Comparison of ENCODE assay signal across 22 cellular contexts in genomic region chr1:150456161-150456647, GRCh38. TPM values are rescaled to one million over a fixed set of nuclear protein-coding genes. Genes with fewer than 3 reads are reported as not detected.
A peak's percentile ranks its signal among the peaks of the same experiment; 100 is the strongest.
DNase-seq lines count a peak whose midpoint lies in the region; ATAC-seq and TF ChIP-seq lines count a peak whose summit lies in the region.
"Had no signal": no experiment of that assay in that cellular context is flagged by ENCODE, and none has a peak within 500 bp of the region (broad histone marks: within the 10 kb centered on the region; RNA-seq: fewer than 3 reads in every experiment).

No MANE protein-coding gene starts in this region.

- H3K36me3 ChIP-seq in psoas muscle (ENCODE audit: insufficient read depth in 1 of 2, low read depth in 1 of 2) (peaks cover 4 to 43% of the 10 kb centered on the region in 2 donors), SJCRH30 (peaks cover 19% of the 10 kb centered on the region; the same call in 1 of the 2 replicates)

- no peaks in the 10 kb centered on the region for H3K27me3 ChIP-seq in psoas muscle (ENCODE audit: insufficient read depth in 3 of 3, low read length in 2 of 3)
- H3K27me3 ChIP-seq in SJCRH30, result no peaks in the 10 kb centered on the region
- H3K27me3 ChIP-seq: BLaER1 had no signal

- H3K4me3 ChIP-seq in psoas muscle, result no peak overlapping the region
- no peak overlapping the region for H3K4me3 ChIP-seq in SJCRH30
- H3K4me3 ChIP-seq: BLaER1, HAP-1 had no signal

- intact Hi-C loops in psoas muscle (cut with DNase I), result no loop called here

- peaks cover 73% of the 10 kb centered on the region for H3K36me3 Mint-ChIP-seq in activated T-cell treated with anti-CD3 and anti-CD28 coated beads, Interleukin-2, amount 50 U/mL, for 24 hours (ENCODE audit: low read depth)
- peaks cover 2 to 8% of the 10 kb centered on the region in 2 donors for H3K36me3 Mint-ChIP-seq in activated T-cell treated with anti-CD3 and anti-CD28 coated beads, Interleukin-2, amount 50 U/mL, for 72 hours (ENCODE audit: insufficient read depth in 2 of 2)
- H3K36me3 Mint-ChIP-seq in activated naive CD8-positive, alpha-beta T cell treated with anti-CD3 and anti-CD28 coated beads for 36 hours, result peaks cover 6% of the 10 kb centered on the region
- H3K36me3 Mint-ChIP-seq in mesothelial cell of epicardium, result peaks cover 22% of the 10 kb centered on the region

- H3K27me3 Mint-ChIP-seq in activated T-cell treated with anti-CD3 and anti-CD28 coated beads, Interleukin-2, amount 50 U/mL, for 24 hours, result no peaks in the 10 kb centered on the region
- no peaks in the 10 kb centered on the region for H3K27me3 Mint-ChIP-seq in activated T-cell treated with anti-CD3 and anti-CD28 coated beads, Interleukin-2, amount 50 U/mL, for 72 hours (ENCODE audit: low read depth)
- H3K27me3 Mint-ChIP-seq in activated naive CD8-positive, alpha-beta T cell treated with anti-CD3 and anti-CD28 coated beads for 36 hours, result no peaks in the 10 kb centered on the region
- no peaks in the 10 kb centered on the region for H3K27me3 Mint-ChIP-seq in mesothelial cell of epicardium (ENCODE audit: low read depth)
- H3K27me3 Mint-ChIP-seq: B cell; CD4-positive, CD25-positive, alpha-beta regulatory T cell; CD8-positive, alpha-beta memory T cell had no signal

- peaks cover 5% of the 10 kb centered on the region for H3K4me1 Mint-ChIP-seq in activated T-cell treated with anti-CD3 and anti-CD28 coated beads, Interleukin-2, amount 50 U/mL, for 24 hours (ENCODE audit: low read depth)
- no peaks in the 10 kb centered on the region for H3K4me1 Mint-ChIP-seq in activated T-cell treated with anti-CD3 and anti-CD28 coated beads, Interleukin-2, amount 50 U/mL, for 72 hours (ENCODE audit: low read depth)
- peaks cover 4% of the 10 kb centered on the region for H3K4me1 Mint-ChIP-seq in activated naive CD8-positive, alpha-beta T cell treated with anti-CD3 and anti-CD28 coated beads for 36 hours
- H3K4me1 Mint-ChIP-seq in mesothelial cell of epicardium, result peaks cover 3% of the 10 kb centered on the region
- H3K4me1 Mint-ChIP-seq: B cell had no signal

- peak overlapping the region; percentile 13 for H3K27ac ChIP-seq in psoas muscle
- no peak overlapping the region for H3K27ac ChIP-seq in SJCRH30
- H3K27ac ChIP-seq: 22Rv1, BLaER1, C4-2B had no signal

- WGBS in psoas muscle, 3 donors, result 43 to 61% (median 47%) methylated on average over 4 of the region's 4 CpGs

- TF ChIP-seq CTCF in mesothelial cell of epicardium (IDR thresholded peaks at IDR 0.05; ENCODE audit: unreplicated experiment), result no peak
- no peak for TF ChIP-seq CTCF in psoas muscle (IDR thresholded peaks at IDR 0.05)
- TF ChIP-seq CTCF in omental fat pad (IDR thresholded peaks at IDR 0.05), result no peak

- no peak for ATAC-seq in activated T-cell treated with anti-CD3 and anti-CD28 coated beads, Interleukin-2, amount 50 U/mL, for 72 hours (replicated peaks in 1 of 2)
- ATAC-seq in psoas muscle (peak in 2 of 4 donors; percentile 58 to 79), omental fat pad (ENCODE audit: low FRiP score) (no peak), GM21390 (IDR thresholded peaks at IDR 0.05; ENCODE audit: unreplicated experiment) (no peak)

- H3K9me3 ChIP-seq in psoas muscle, result no peaks in the 10 kb centered on the region
- no peaks in the 10 kb centered on the region for H3K9me3 ChIP-seq in SJCRH30 (replicated peaks)
- H3K9me3 ChIP-seq: BLaER1, HAP-1 had no signal

- peak overlapping the region; percentile 69 for H3K27ac Mint-ChIP-seq in activated T-cell treated with anti-CD3 and anti-CD28 coated beads, Interleukin-2, amount 50 U/mL, for 24 hours
- H3K27ac Mint-ChIP-seq in activated T-cell treated with anti-CD3 and anti-CD28 coated beads, Interleukin-2, amount 50 U/mL, for 72 hours, result no peak overlapping the region
- H3K27ac Mint-ChIP-seq in activated naive CD8-positive, alpha-beta T cell treated with anti-CD3 and anti-CD28 coated beads for 36 hours, result peak overlapping the region; percentile 16
- H3K27ac Mint-ChIP-seq in mesothelial cell of epicardium, result peak overlapping the region; percentile 35
- H3K27ac Mint-ChIP-seq: B cell, HFFc6 had no signal

- DNase-seq in activated T-cell treated with anti-CD3 and anti-CD28 coated beads, Interleukin-2, amount 50 U/mL, for 24 hours, result no peak
- no peak for DNase-seq in activated T-cell treated with anti-CD3 and anti-CD28 coated beads, Interleukin-2, amount 50 U/mL, for 72 hours
- DNase-seq in activated naive CD8-positive, alpha-beta T cell treated with anti-CD3 and anti-CD28 coated beads for 36 hours, result no peak
- DNase-seq in mesothelial cell of epicardium (ENCODE audit: low spot score in 2 of 2, unreplicated experiment in 2 of 2) (no peak), psoas muscle (no peak), SJCRH30 (no peak), omental fat pad (ENCODE audit: low spot score) (no peak)
- DNase-seq: CD4-positive, CD25-positive, alpha-beta regulatory T cell; CD8-positive, alpha-beta memory T cell; DMS 273 treated with DMSO at 0.1 percent for 48 hours; DMS79; EL; GDM1; GOT3; HFFc6 had no signal

- H3K4me1 ChIP-seq in psoas muscle, result peaks cover 11% of the 10 kb centered on the region
- H3K4me1 ChIP-seq in SJCRH30, result no peaks in the 10 kb centered on the region
- H3K4me1 ChIP-seq: BLaER1, HAP-1 had no signal

- H3K4me3 Mint-ChIP-seq in activated T-cell treated with anti-CD3 and anti-CD28 coated beads, Interleukin-2, amount 50 U/mL, for 24 hours, result no peak overlapping the region
- no peak overlapping the region for H3K4me3 Mint-ChIP-seq in activated T-cell treated with anti-CD3 and anti-CD28 coated beads, Interleukin-2, amount 50 U/mL, for 72 hours
- no peak overlapping the region for H3K4me3 Mint-ChIP-seq in activated naive CD8-positive, alpha-beta T cell treated with anti-CD3 and anti-CD28 coated beads for 36 hours
- H3K4me3 Mint-ChIP-seq in mesothelial cell of epicardium, result no peak overlapping the region
- H3K4me3 Mint-ChIP-seq: B cell; CD4-positive, CD25-positive, alpha-beta regulatory T cell; CD8-positive, alpha-beta memory T cell; HFFc6 had no signal

- H3K9me3 Mint-ChIP-seq in activated T-cell treated with anti-CD3 and anti-CD28 coated beads, Interleukin-2, amount 50 U/mL, for 24 hours, result no peaks in the 10 kb centered on the region
- no peaks in the 10 kb centered on the region for H3K9me3 Mint-ChIP-seq in activated T-cell treated with anti-CD3 and anti-CD28 coated beads, Interleukin-2, amount 50 U/mL, for 72 hours
- H3K9me3 Mint-ChIP-seq in activated naive CD8-positive, alpha-beta T cell treated with anti-CD3 and anti-CD28 coated beads for 36 hours, result no peaks in the 10 kb centered on the region
- H3K9me3 Mint-ChIP-seq in mesothelial cell of epicardium, result no peaks in the 10 kb centered on the region
- H3K9me3 Mint-ChIP-seq: CD4-positive, CD25-positive, alpha-beta regulatory T cell; CD8-positive, alpha-beta memory T cell; HFFc6 had no signal

RNA-seq across cellular contexts. Expression of gene TARS2, which starts 31.0 kb away (rescaled TPM):
- total RNA-seq in activated T-cell treated with anti-CD3 and anti-CD28 coated beads, Interleukin-2, amount 50 U/mL, for 72 hours, result 10 to 100 TPM; 49.8 to 66.4 TPM
- 10 to 100 TPM; 44.8 to 46.2 TPM for total RNA-seq in activated naive CD8-positive, alpha-beta T cell treated with anti-CD3 and anti-CD28 coated beads for 36 hours
- total RNA-seq in mesothelial cell of epicardium (31.7 to 33.3 TPM (median 32.6 TPM) in 3 replicates), psoas muscle (10 to 100 TPM; 20.8 to 44.5 (median 32.9) TPM), omental fat pad (10 to 100 TPM in 2 of 4 donors, 1 to 10 TPM in 2; 7.0 to 10.9 (median 10.0) TPM)
- polyA plus RNA-seq in psoas muscle, result 10 to 100 TPM in 2 of 3 donors, 1 to 10 TPM in 1; 9.6 to 24.0 (median 13.5) TPM
- total RNA-seq in SJCRH30 (2014; rRNA removed; shearing (Covaris generic)), result 24.0 and 26.3 TPM in 2 replicates

RNA-seq across cellular contexts. Expression of gene ECM1, which starts 51.7 kb away (rescaled TPM):
- total RNA-seq in activated T-cell treated with anti-CD3 and anti-CD28 coated beads, Interleukin-2, amount 50 U/mL, for 72 hours, result 1 to 10 TPM; 1.3 to 1.5 TPM
- total RNA-seq in activated naive CD8-positive, alpha-beta T cell treated with anti-CD3 and anti-CD28 coated beads for 36 hours, result under 1 TPM; 0.88 to 0.99 TPM
- total RNA-seq in mesothelial cell of epicardium (4.9 to 5.0 TPM (median 4.9 TPM) in 3 replicates), psoas muscle (1 to 10 TPM; 2.9 to 4.6 (median 4.1) TPM), omental fat pad (10 to 100 TPM; 10.8 to 24.8 (median 18.5) TPM)
- 1 to 10 TPM; 1.8 to 8.5 (median 2.7) TPM for polyA plus RNA-seq in psoas muscle
- total RNA-seq in SJCRH30 (2014; rRNA removed; shearing (Covaris generic)), result 5.0 TPM in 2 replicates

RNA-seq across cellular contexts. Expression of gene FALEC, which starts 59.3 kb away (rescaled TPM):
- under 1 TPM in 1 of 2 donors, not detected in 1; 0.79 TPM for total RNA-seq in activated T-cell treated with anti-CD3 and anti-CD28 coated beads, Interleukin-2, amount 50 U/mL, for 72 hours
- not detected for total RNA-seq in activated naive CD8-positive, alpha-beta T cell treated with anti-CD3 and anti-CD28 coated beads for 36 hours
- total RNA-seq in mesothelial cell of epicardium (1.2 to 1.9 TPM (median 1.7 TPM) in 3 replicates), psoas muscle (not detected), omental fat pad (not detected)
- polyA plus RNA-seq in psoas muscle, result 1 to 10 TPM in 1 of 3 donors, under 1 TPM in 2; 0.38 to 1.2 (median 0.39) TPM
- 0.28 TPM in 1 of 2 replicates, not detected in the other for total RNA-seq in SJCRH30 (2014; rRNA removed; shearing (Covaris generic))
- total RNA-seq: CD4-positive, CD25-positive, alpha-beta regulatory T cell; CD8-positive, alpha-beta memory T cell had no signal
- polyA plus RNA-seq: AG04450; CD8-positive, alpha-beta memory T cell had no signal
